1 cellular context compared by ENCODE assay signal in genomic region chr1:117003253-117003875, GRCh38.
TF ChIP-seq lines count a peak whose summit lies in the region.

No MANE protein-coding gene starts in this region.

TF ChIP-seq in HepG2, 621 proteins besides CTCF, POLR2A, EP300 and RAD21:
- TF ChIP-seq ZNF660 (CRISPR knock-in tag; IDR thresholded peaks at IDR 0.05; ENCODE audit: borderline replicate concordance, low read depth) = no peak
- TF ChIP-seq CEBPB (IDR thresholded peaks at IDR 0.05; ENCODE audit: borderline replicate concordance, low read depth, low read length) = peak; percentile 50; the same call in 1 of the 2 replicates
- no peak for TF ChIP-seq MEF2D (CRISPR knock-in tag; IDR thresholded peaks at IDR 0.05)
